28 cellular contexts compared by ENCODE assay signal in the genomic region with DNA sequence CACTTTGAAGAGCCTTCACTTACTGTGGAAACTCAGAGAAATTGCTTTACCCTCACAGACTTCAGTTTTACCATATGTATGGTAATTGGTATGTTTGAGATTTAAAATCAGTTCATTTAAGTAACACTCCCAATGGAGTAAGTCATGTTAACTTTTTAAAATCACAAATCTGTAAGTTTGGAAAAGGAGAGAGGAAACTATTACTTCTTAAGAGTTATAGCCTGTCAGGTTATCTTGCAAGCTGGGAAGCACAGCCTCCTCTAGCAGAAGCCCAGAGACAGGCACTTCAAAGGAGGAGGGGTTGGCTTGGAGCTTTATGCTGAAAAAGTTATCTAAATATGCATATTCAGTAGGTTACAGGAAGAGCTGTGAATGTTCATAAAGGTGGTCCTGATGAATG.
A peak's percentile ranks its signal among the peaks of the same experiment; 100 is the strongest.
DNase-seq lines count a peak whose midpoint lies in the region; ATAC-seq and TF ChIP-seq lines count a peak whose summit lies in the region.
"Had no signal": no experiment of that assay in that cellular context is flagged by ENCODE, and none has a peak within 500 bp of the region (broad histone marks: within the 10 kb centered on the region; RNA-seq: fewer than 3 reads in every experiment).

No MANE protein-coding gene starts in this region.

- peak overlapping the region; percentile 90 for H3K4me2 ChIP-seq in Loucy (ENCODE audit: low read depth, low read length, poor library complexity, severe bottlenecking)

- H3K27me3 Mint-ChIP-seq in CD8-positive, alpha-beta memory T cell, result no peaks in the 10 kb centered on the region
- no peaks in the 10 kb centered on the region for H3K27me3 Mint-ChIP-seq in effector memory CD8-positive, alpha-beta T cell
- no peaks in the 10 kb centered on the region for H3K27me3 Mint-ChIP-seq in nephron (ENCODE audit: low read depth)
- H3K27me3 Mint-ChIP-seq: T-helper 17 cell had no signal

- peaks cover 11% of the 10 kb centered on the region; the same call in 1 of the 2 replicates for H3F3A ChIP-seq in Loucy (ENCODE audit: low read depth)

- no peak overlapping the region for H3K27ac ChIP-seq in CD8-positive, alpha-beta memory T cell (ENCODE audit: low read depth, low read length)
- H3K27ac ChIP-seq: foreskin keratinocyte, prostate gland, sigmoid colon, SJCRH30, stomach, tibial nerve had no signal

- no peak overlapping the region for H3K4me3 Mint-ChIP-seq in CD8-positive, alpha-beta memory T cell
- H3K4me3 Mint-ChIP-seq in effector memory CD8-positive, alpha-beta T cell, result no peak overlapping the region
- no peak overlapping the region for H3K4me3 Mint-ChIP-seq in nephron
- H3K4me3 Mint-ChIP-seq: activated T-cell treated with anti-CD3 and anti-CD28 coated beads, Interleukin-2, amount 50 U/mL, for 72 hours; CD14-positive monocyte; T-helper 17 cell had no signal

- H3K79me2 ChIP-seq in Loucy (ENCODE audit: insufficient read depth, low read length), result peaks cover 64% of the 10 kb centered on the region

- H4K20me1 ChIP-seq in Loucy (ENCODE audit: insufficient read depth, low read length, poor library complexity, severe bottlenecking), result no peaks in the 10 kb centered on the region

- peak overlapping the region; percentile 98 for H3K9ac ChIP-seq in Loucy (ENCODE audit: low read depth, low read length, poor library complexity, severe bottlenecking)

- DNase-seq in CD8-positive, alpha-beta memory T cell, result no peak
- no peak for DNase-seq in effector memory CD8-positive, alpha-beta T cell
- DNase-seq: activated CD4-positive, alpha-beta T cell treated with anti-CD3 and anti-CD28 coated beads for 4 hours; activated naive CD4-positive, alpha-beta T cell treated with anti-CD3 and anti-CD28 coated beads, Interleukin-2, amount 50 U/mL, for 16 hours; activated T-cell treated with anti-CD3 and anti-CD28 coated beads, Interleukin-2, amount 50 U/mL, for 72 hours; cerebellar nuclear complex; DMS 273 treated with DMSO at 0.1 percent for 48 hours; effector CD8-positive, alpha-beta T cell; IMR-90; left lung; NCI-H510A; sigmoid colon; SJCRH30; stimulated activated CD4-positive, alpha-beta T cell treated with anti-CD3 and anti-CD28 coated beads, Interleukin-15, amount 100 ng/mL, for 24 hours; stomach; T-helper 17 cell had no signal

- no peaks in the 10 kb centered on the region for H3K9me2 ChIP-seq in Loucy (replicated peaks; ENCODE audit: low read depth, low read length)

- H3K9me3 ChIP-seq in CD8-positive, alpha-beta memory T cell (ENCODE audit: low read length), result no peaks in the 10 kb centered on the region
- H3K9me3 ChIP-seq in Loucy (ENCODE audit: insufficient read depth, low read depth, low read length), result no peaks in the 10 kb centered on the region
- H3K9me3 ChIP-seq: HAP-1, left lung, prostate gland, sigmoid colon, SJCRH30, stomach, tibial nerve had no signal

- H3K27me3 ChIP-seq in CD8-positive, alpha-beta memory T cell (ENCODE audit: insufficient read depth, low read length, poor library complexity, severe bottlenecking), result no peaks in the 10 kb centered on the region
- no peaks in the 10 kb centered on the region for H3K27me3 ChIP-seq in Loucy (ENCODE audit: insufficient read depth, low read length, poor library complexity, severe bottlenecking)
- H3K27me3 ChIP-seq: foreskin keratinocyte, left lung, sigmoid colon, SJCRH30, stomach, tibial nerve had no signal

- peak overlapping the region in 7 of 8 donors; percentile 36 to 79 (median 61) for H3K27ac Mint-ChIP-seq in CD8-positive, alpha-beta memory T cell
- peak overlapping the region; percentile 55 to 69 for H3K27ac Mint-ChIP-seq in effector memory CD8-positive, alpha-beta T cell
- peak overlapping the region; percentile 19 to 69 (median 49) for H3K27ac Mint-ChIP-seq in nephron
- H3K27ac Mint-ChIP-seq: CD14-positive monocyte had no signal

- peaks cover 6% of the 10 kb centered on the region for H3K4me1 ChIP-seq in CD8-positive, alpha-beta memory T cell (ENCODE audit: insufficient read depth, low read length)
- peaks cover 67% of the 10 kb centered on the region for H3K4me1 ChIP-seq in Loucy (ENCODE audit: insufficient read depth, low read length, poor library complexity, severe bottlenecking)
- H3K4me1 ChIP-seq: HAP-1, prostate gland, tibial nerve had no signal

- H3K4me3 ChIP-seq in CD8-positive, alpha-beta memory T cell (ENCODE audit: low read length), result no peak overlapping the region
- H3K4me3 ChIP-seq in Loucy (ENCODE audit: low read length, poor library complexity, severe bottlenecking), result peak overlapping the region; percentile 73
- H3K4me3 ChIP-seq: HAP-1, left lung, prostate gland, sigmoid colon, SJCRH30, stomach, tibial nerve had no signal

- no peak for ATAC-seq in effector memory CD8-positive, alpha-beta T cell (replicated peaks)
- ATAC-seq in HG03139 (IDR thresholded peaks at IDR 0.05; ENCODE audit: unreplicated experiment), result no peak
- ATAC-seq in HG02678 (IDR thresholded peaks at IDR 0.05; ENCODE audit: unreplicated experiment), result no peak
- ATAC-seq in HG03354 (IDR thresholded peaks at IDR 0.05; ENCODE audit: poor library complexity, severe bottlenecking, unreplicated experiment), result no peak
- ATAC-seq: activated T-cell treated with anti-CD3 and anti-CD28 coated beads, Interleukin-2, amount 50 U/mL, for 72 hours; esophagus mucosa; foreskin keratinocyte; left lung; Panc1; T-helper 17 cell had no signal

- H3K36me3 Mint-ChIP-seq in CD8-positive, alpha-beta memory T cell, result peaks cover 0 to 46% (median 16%) of the 10 kb centered on the region in 3 donors
- peaks cover 24% of the 10 kb centered on the region for H3K36me3 Mint-ChIP-seq in effector memory CD8-positive, alpha-beta T cell (ENCODE audit: insufficient read depth)
- peaks cover 42% of the 10 kb centered on the region for H3K36me3 Mint-ChIP-seq in nephron (ENCODE audit: low read depth)

- peaks cover 4 to 14% (median 14%) of the 10 kb centered on the region in 3 donors for H3K4me1 Mint-ChIP-seq in CD8-positive, alpha-beta memory T cell
- H3K4me1 Mint-ChIP-seq in effector memory CD8-positive, alpha-beta T cell (ENCODE audit: low read depth in 2 of 2), result peaks cover under 1 to 12% of the 10 kb centered on the region in 2 donors
- peaks cover 26% of the 10 kb centered on the region for H3K4me1 Mint-ChIP-seq in nephron

- CTCF ChIA-PET in CD8-positive, alpha-beta memory T cell (lab: Charles Lee), result no interaction called here

- POLR2A ChIA-PET in CD8-positive, alpha-beta memory T cell (lab: Charles Lee), result no interaction called here

- H3K36me3 ChIP-seq in CD8-positive, alpha-beta memory T cell (ENCODE audit: insufficient read depth, low read length), result peaks cover 12% of the 10 kb centered on the region
- peaks cover 28% of the 10 kb centered on the region; the same call in 1 of the 2 replicates for H3K36me3 ChIP-seq in Loucy (ENCODE audit: insufficient read depth, low read length)
- H3K36me3 ChIP-seq: prostate gland had no signal

- no peaks in the 10 kb centered on the region for H3K9me3 Mint-ChIP-seq in CD8-positive, alpha-beta memory T cell
- no peaks in the 10 kb centered on the region for H3K9me3 Mint-ChIP-seq in effector memory CD8-positive, alpha-beta T cell
- H3K9me3 Mint-ChIP-seq in nephron, result no peaks in the 10 kb centered on the region
- H3K9me3 Mint-ChIP-seq: activated T-cell treated with anti-CD3 and anti-CD28 coated beads, Interleukin-2, amount 50 U/mL, for 72 hours; CD14-positive monocyte had no signal

- no peak for TF ChIP-seq CTCF in Loucy (conservative IDR thresholded peaks at IDR 0.05; ENCODE audit: low read length)
- TF ChIP-seq CTCF in nephron (IDR thresholded peaks at IDR 0.05; ENCODE audit: unreplicated experiment in 3 of 3), result no peak

- no peak overlapping the region for H2AFZ ChIP-seq in Loucy (ENCODE audit: low read length)
